Comparison of ENCODE assay signal across 25 cellular contexts in the genomic region with DNA sequence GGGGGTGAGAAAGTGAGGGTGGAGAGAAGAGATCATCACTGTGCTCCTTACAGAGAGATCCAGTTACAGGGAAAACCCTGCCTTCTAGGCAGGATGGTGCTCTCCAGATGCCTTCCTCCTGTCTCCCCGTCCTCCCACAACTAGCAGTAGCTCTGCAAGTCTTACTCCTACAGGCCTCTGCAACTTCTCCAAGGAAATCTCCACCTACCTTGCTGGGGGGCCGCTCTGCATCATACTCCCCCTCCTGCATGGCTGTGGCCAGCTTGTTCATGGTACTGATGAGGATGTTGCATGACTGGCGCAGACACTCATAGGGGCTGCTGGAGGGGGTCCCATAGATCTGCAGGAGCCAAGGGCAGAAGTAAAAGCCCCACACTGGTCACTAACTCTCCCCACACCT. TPM values are rescaled to one million over a fixed set of nuclear protein-coding genes. Genes with fewer than 3 reads are reported as not detected.
"Had no signal": no experiment of that assay in that cellular context is flagged by ENCODE, and none has a peak within 500 bp of the region (broad histone marks: within the 10 kb centered on the region; RNA-seq: fewer than 3 reads in every experiment).

No MANE protein-coding gene starts in this region.

- DNase-seq: activated effector memory CD4-positive, alpha-beta T cell treated with Interleukin-2 at 50 U/mL for 16 hours; activated naive CD4-positive, alpha-beta T cell treated with anti-CD3 and anti-CD28 coated beads for 36 hours; activated naive CD8-positive, alpha-beta T cell treated with anti-CD3 and anti-CD28 coated beads, Interleukin-2, amount 10 ng/mL, durations not matched to agents 7 days and 5 days; activated T-cell treated with anti-CD3 and anti-CD28 coated beads, Interleukin-2, amount 50 U/mL, for 4 hours; amniotic stem cell; cerebellar nuclear complex; cortex of kidney; erythroblast; foreskin melanocyte; immature natural killer cell; natural killer cell; ovary; psoas muscle; stimulated activated CD4-positive, alpha-beta T cell treated with anti-CD3 and anti-CD28 coated beads, Interleukin-12 subunit alpha, Interleukin-12 subunit beta, amount 100 ng/mL, for 4 hours; stimulated activated naive CD8-positive, alpha-beta T cell treated with anti-CD3 and anti-CD28 coated beads, Interleukin-15, amount 100 ng/mL, for 72 hours; T-cell had no signal

- H3K4me2 ChIP-seq: hepatocyte had no signal

- H3K27me3 ChIP-seq: hepatocyte, ovary, right atrium auricular region, suprapubic skin, tibial nerve had no signal

- H3K27ac Mint-ChIP-seq: activated naive CD4-positive, alpha-beta T cell treated with anti-CD3 and anti-CD28 coated beads for 36 hours; mesothelial cell of epicardium; natural killer cell; T-helper 2 cell treated with Interferon-gamma antibody and Interleukin-4, amounts not matched to agents 5 μg/mL and 100 μg/mL, for 36 hours had no signal

- H3K4me3 ChIP-seq: hepatocyte, ovary, psoas muscle, right atrium auricular region, suprapubic skin, tibial nerve had no signal

- H3K36me3 ChIP-seq: ovary had no signal

- ATAC-seq: activated CD4-positive, CD25-positive, alpha-beta regulatory T cell treated with anti-CD3 and anti-CD28 coated beads, Interleukin-2, amount 50 U/mL, for 24 hours; activated T-cell treated with anti-CD3 and anti-CD28 coated beads, Interleukin-2, amount 50 U/mL, for 4 hours; natural killer cell; stimulated activated naive CD8-positive, alpha-beta T cell treated with anti-CD3 and anti-CD28 coated beads, Interleukin-15, amount 100 ng/mL, for 72 hours; T-cell had no signal

- H3K4me1 ChIP-seq: psoas muscle, suprapubic skin had no signal

- H3K4me1 Mint-ChIP-seq: activated naive CD8-positive, alpha-beta T cell treated with anti-CD3 and anti-CD28 coated beads, Interleukin-2, amount 10 ng/mL, durations not matched to agents 7 days and 5 days; immature natural killer cell; mesothelial cell of epicardium; natural killer cell; stimulated activated naive CD8-positive, alpha-beta T cell treated with anti-CD3 and anti-CD28 coated beads, Interleukin-15, amount 100 ng/mL, for 72 hours; T-cell had no signal

- H3K4me3 Mint-ChIP-seq: activated naive CD4-positive, alpha-beta T cell treated with anti-CD3 and anti-CD28 coated beads for 36 hours; activated naive CD8-positive, alpha-beta T cell treated with anti-CD3 and anti-CD28 coated beads, Interleukin-2, amount 10 ng/mL, durations not matched to agents 7 days and 5 days; activated T-cell treated with anti-CD3 and anti-CD28 coated beads, Interleukin-2, amount 50 U/mL, for 4 hours; immature natural killer cell; mesothelial cell of epicardium; natural killer cell; stimulated activated naive CD8-positive, alpha-beta T cell treated with anti-CD3 and anti-CD28 coated beads, Interleukin-15, amount 100 ng/mL, for 72 hours; T-cell; T-helper 2 cell treated with Interferon-gamma antibody and Interleukin-4, amounts not matched to agents 5 μg/mL and 100 μg/mL, for 36 hours had no signal

- FAIRE-seq: urothelium cell line had no signal

- H3K9me3 ChIP-seq: ovary, psoas muscle, right atrium auricular region, suprapubic skin, tibial nerve had no signal

- H3K9me3 Mint-ChIP-seq: activated naive CD4-positive, alpha-beta T cell treated with anti-CD3 and anti-CD28 coated beads for 36 hours; activated naive CD8-positive, alpha-beta T cell treated with anti-CD3 and anti-CD28 coated beads, Interleukin-2, amount 10 ng/mL, durations not matched to agents 7 days and 5 days; activated T-cell treated with anti-CD3 and anti-CD28 coated beads, Interleukin-2, amount 50 U/mL, for 4 hours; immature natural killer cell; mesothelial cell of epicardium; natural killer cell; stimulated activated naive CD8-positive, alpha-beta T cell treated with anti-CD3 and anti-CD28 coated beads, Interleukin-15, amount 100 ng/mL, for 72 hours; T-cell; T-helper 2 cell treated with Interferon-gamma antibody and Interleukin-4, amounts not matched to agents 5 μg/mL and 100 μg/mL, for 36 hours had no signal

- H2AFZ ChIP-seq: hepatocyte had no signal

- H3K79me2 ChIP-seq: hepatocyte had no signal

- H3K27me3 Mint-ChIP-seq: activated naive CD8-positive, alpha-beta T cell treated with anti-CD3 and anti-CD28 coated beads, Interleukin-2, amount 10 ng/mL, durations not matched to agents 7 days and 5 days; stimulated activated naive CD8-positive, alpha-beta T cell treated with anti-CD3 and anti-CD28 coated beads, Interleukin-15, amount 100 ng/mL, for 72 hours; T-cell had no signal

- H3K27ac ChIP-seq: hepatocyte, ovary, psoas muscle, right atrium auricular region, suprapubic skin, tibial nerve, VCaP had no signal

RNA-seq across cellular contexts. Expression of gene SLC4A5, which starts 22.8 kb away (rescaled TPM):
- polyA plus RNA-seq: immature natural killer cell had no signal
